8 cellular contexts compared by ENCODE assay signal in the genomic region with DNA sequence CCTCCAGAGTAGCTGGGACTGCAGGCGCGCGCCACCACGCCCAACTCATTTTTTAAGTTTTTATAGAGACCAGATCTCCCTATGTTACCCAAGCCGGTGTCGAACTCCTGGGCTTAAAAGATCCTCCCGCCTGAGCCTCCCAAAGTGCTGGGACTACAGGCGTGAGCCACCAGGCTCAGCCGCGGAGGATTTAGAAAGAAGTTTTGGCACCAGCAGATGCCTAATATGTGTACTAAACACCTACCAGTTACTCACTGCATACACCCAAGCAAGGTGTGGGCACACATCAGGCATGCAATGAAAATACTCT. TPM values are rescaled to one million over a fixed set of nuclear protein-coding genes. Genes with fewer than 3 reads are reported as not detected.
A peak's percentile ranks its signal among the peaks of the same experiment; 100 is the strongest.
DNase-seq lines count a peak whose midpoint lies in the region; ATAC-seq, FAIRE-seq and TF ChIP-seq lines count a peak whose summit lies in the region.

No MANE protein-coding gene starts in this region.

- TF ChIP-seq EP300 in A549 (IDR thresholded peaks at IDR 0.05) = no peak

- H3K4me1 ChIP-seq in A549 (peaks cover 5% of the 10 kb centered on the region; the same call in 2 of the 3 replicates), HUES6 (ENCODE audit: control insufficient read depth, insufficient read depth, low read length) (no peaks in the 10 kb centered on the region), muscle layer of colon (ENCODE audit: insufficient read depth, low read length) (peaks cover 14% of the 10 kb centered on the region)

- no peak for ATAC-seq in A549
- no peak for ATAC-seq in HG03354 (IDR thresholded peaks at IDR 0.05; ENCODE audit: poor library complexity, severe bottlenecking, unreplicated experiment)
- no peak for ATAC-seq in HG03135 (IDR thresholded peaks at IDR 0.05; ENCODE audit: unreplicated experiment)

- no peak for FAIRE-seq in A549 (lab: Jason Lieb, UNC)

- H3K4me2 ChIP-seq in A549 = peak overlapping the region; percentile 94

- peaks cover 80% of the 10 kb centered on the region for H3K9me3 ChIP-seq in A549
- H3K9me3 ChIP-seq in HUES6 (ENCODE audit: control insufficient read depth, insufficient read depth, low read depth, low read length) = no peaks in the 10 kb centered on the region
- H3K9me3 ChIP-seq in muscle layer of colon (ENCODE audit: low read length) = no peaks in the 10 kb centered on the region

- H3K9ac ChIP-seq in HUES6 (ENCODE audit: low read length) = no peak overlapping the region
- H3K9ac ChIP-seq in muscle layer of colon (ENCODE audit: low read length) = peak overlapping the region; percentile 46

- CTCF ChIA-PET in A549 (lab: Yijun Ruan, JAX) = interaction anchor here (1.2 to 1.4 kb wide), 2 partner anchors 63 to 110 kb away, joined by 4 read pairs; partner anchors contain the start of gene ZNF566

- TF ChIP-seq RAD21 in A549 (conservative IDR thresholded peaks at IDR 0.05 in 1 of 2, IDR thresholded peaks at IDR 0.05 in 1 of 2) = no peak

- TF ChIP-seq POLR2A in A549 (IDR thresholded peaks at IDR 0.05; ENCODE audit: low read length) = no peak

- DNase-seq in A549 (ENCODE audit: low read depth in 1 of 2, low spot score in 1 of 2) = no peak
- DNase-seq in cardiac fibroblast (ENCODE audit: low read depth in 2 of 2) = no peak
- no peak for DNase-seq in NK-92 treated with Interleukin-12 subunit alpha and Interleukin-12 subunit beta, amount 100 ng/mL, for 24 hours (lab: John Stamatoyannopoulos, UW)
- DNase-seq in D341Med (ENCODE audit: low spot score) = no peak

- TF ChIP-seq CTCF in A549 (IDR thresholded peaks at IDR 0.05) (no peak), cardiac fibroblast (IDR thresholded peaks at IDR 0.05; ENCODE audit: low read depth, low read length) (no peak)

- H3K36me3 ChIP-seq in HUES6 (ENCODE audit: control insufficient read depth, insufficient read depth, low read length) (no peaks in the 10 kb centered on the region), muscle layer of colon (ENCODE audit: insufficient read depth, low read length) (no peaks in the 10 kb centered on the region)

- H3K27me3 ChIP-seq in HUES6 (ENCODE audit: control insufficient read depth, insufficient read depth, low read length) (no peaks in the 10 kb centered on the region), muscle layer of colon (ENCODE audit: control insufficient read depth in 1 of 2, insufficient read depth in 2 of 2, low read length in 2 of 2) (no peaks in the 10 kb centered on the region)

- 81% methylated on average over 10 of the region's 10 CpGs for WGBS in A549 (ENCODE audit: missing lambda C conversion rate)

- POLR2A ChIA-PET in A549 (lab: Yijun Ruan, JAX) = interaction anchor here (0.6 to 2.3 kb wide), 6 partner anchors 19 to 992 kb away, joined by 3 to 19 read pairs (median 8); partner anchors contain the start of genes ZNF146, ZNF260, ZNF461 and ZNF565

- peak overlapping the region; percentile 73 to 85 for H3K27ac ChIP-seq in A549
- no peak overlapping the region for H3K27ac ChIP-seq in HUES6 (ENCODE audit: low read depth, low read length)
- H3K27ac ChIP-seq in muscle layer of colon (ENCODE audit: low read depth, low read length) = no peak overlapping the region

- H3K4me3 ChIP-seq in A549 = peak overlapping the region; percentile 61
- H3K4me3 ChIP-seq in HUES6 (ENCODE audit: low read depth, low read length) = peak overlapping the region; percentile 84
- peak overlapping the region; percentile 88 to 90 for H3K4me3 ChIP-seq in cardiac fibroblast (replicated peaks in 1 of 2; ENCODE audit: low read depth in 2 of 2, low read length in 2 of 2)
- peak overlapping the region; percentile 79 to 81 for H3K4me3 ChIP-seq in muscle layer of colon (ENCODE audit: low read depth in 1 of 2, low read length in 2 of 2)

TF ChIP-seq in A549, 52 proteins besides CTCF, POLR2A, EP300 and RAD21:
- TF ChIP-seq, protein P1, sequence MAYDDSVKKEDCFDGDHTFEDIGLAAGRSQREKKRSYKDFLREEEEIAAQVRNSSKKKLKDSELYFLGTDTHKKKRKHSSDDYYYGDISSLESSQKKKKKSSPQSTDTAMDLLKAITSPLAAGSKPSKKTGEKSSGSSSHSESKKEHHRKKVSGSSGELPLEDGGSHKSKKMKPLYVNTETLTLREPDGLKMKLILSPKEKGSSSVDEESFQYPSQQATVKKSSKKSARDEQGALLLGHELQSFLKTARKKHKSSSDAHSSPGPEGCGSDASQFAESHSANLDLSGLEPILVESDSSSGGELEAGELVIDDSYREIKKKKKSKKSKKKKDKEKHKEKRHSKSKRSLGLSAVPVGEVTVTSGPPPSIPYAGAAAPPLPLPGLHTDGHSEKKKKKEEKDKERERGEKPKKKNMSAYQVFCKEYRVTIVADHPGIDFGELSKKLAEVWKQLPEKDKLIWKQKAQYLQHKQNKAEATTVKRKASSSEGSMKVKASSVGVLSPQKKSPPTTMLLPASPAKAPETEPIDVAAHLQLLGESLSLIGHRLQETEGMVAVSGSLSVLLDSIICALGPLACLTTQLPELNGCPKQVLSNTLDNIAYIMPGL (CRISPR knock-in tag; IDR thresholded peaks at IDR 0.05; ENCODE audit: borderline replicate concordance) = no peak
- no peak for TF ChIP-seq NFE2L2 (conservative IDR thresholded peaks at IDR 0.05; ENCODE audit: low read length)
- TF ChIP-seq SMC3 (IDR thresholded peaks at IDR 0.05) = no peak
- no peak for TF ChIP-seq KDM5A (IDR thresholded peaks at IDR 0.05)
- no peak for TF ChIP-seq HEYL (CRISPR knock-in tag; IDR thresholded peaks at IDR 0.05)
- TF ChIP-seq POLR2AphosphoS2 (conservative IDR thresholded peaks at IDR 0.05; ENCODE audit: low read length) = no peak
- no peak for TF ChIP-seq MAZ (IDR thresholded peaks at IDR 0.05; ENCODE audit: borderline replicate concordance, low read depth, low read length)
- no peak for TF ChIP-seq CBX2 (IDR thresholded peaks at IDR 0.05; ENCODE audit: borderline replicate concordance, low read depth)
- TF ChIP-seq ZFP36 (IDR thresholded peaks at IDR 0.05; ENCODE audit: borderline replicate concordance, partially characterized antibody) = no peak
- TF ChIP-seq GATA3 (IDR thresholded peaks at IDR 0.05; ENCODE audit: borderline replicate concordance) = no peak
- TF ChIP-seq, protein P2, sequence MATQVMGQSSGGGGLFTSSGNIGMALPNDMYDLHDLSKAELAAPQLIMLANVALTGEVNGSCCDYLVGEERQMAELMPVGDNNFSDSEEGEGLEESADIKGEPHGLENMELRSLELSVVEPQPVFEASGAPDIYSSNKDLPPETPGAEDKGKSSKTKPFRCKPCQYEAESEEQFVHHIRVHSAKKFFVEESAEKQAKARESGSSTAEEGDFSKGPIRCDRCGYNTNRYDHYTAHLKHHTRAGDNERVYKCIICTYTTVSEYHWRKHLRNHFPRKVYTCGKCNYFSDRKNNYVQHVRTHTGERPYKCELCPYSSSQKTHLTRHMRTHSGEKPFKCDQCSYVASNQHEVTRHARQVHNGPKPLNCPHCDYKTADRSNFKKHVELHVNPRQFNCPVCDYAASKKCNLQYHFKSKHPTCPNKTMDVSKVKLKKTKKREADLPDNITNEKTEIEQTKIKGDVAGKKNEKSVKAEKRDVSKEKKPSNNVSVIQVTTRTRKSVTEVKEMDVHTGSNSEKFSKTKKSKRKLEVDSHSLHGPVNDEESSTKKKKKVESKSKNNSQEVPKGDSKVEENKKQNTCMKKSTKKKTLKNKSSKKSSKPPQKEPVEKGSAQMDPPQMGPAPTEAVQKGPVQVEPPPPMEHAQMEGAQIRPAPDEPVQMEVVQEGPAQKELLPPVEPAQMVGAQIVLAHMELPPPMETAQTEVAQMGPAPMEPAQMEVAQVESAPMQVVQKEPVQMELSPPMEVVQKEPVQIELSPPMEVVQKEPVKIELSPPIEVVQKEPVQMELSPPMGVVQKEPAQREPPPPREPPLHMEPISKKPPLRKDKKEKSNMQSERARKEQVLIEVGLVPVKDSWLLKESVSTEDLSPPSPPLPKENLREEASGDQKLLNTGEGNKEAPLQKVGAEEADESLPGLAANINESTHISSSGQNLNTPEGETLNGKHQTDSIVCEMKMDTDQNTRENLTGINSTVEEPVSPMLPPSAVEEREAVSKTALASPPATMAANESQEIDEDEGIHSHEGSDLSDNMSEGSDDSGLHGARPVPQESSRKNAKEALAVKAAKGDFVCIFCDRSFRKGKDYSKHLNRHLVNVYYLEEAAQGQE (IDR thresholded peaks at IDR 0.05) = no peak

RNA-seq across cellular contexts. Expression of gene ZFP14, which starts 0.5 kb away (rescaled TPM):
- polyA plus RNA-seq in A549 (2011; rRNA removed) (5.8 and 7.1 TPM in 2 replicates), A549 (2017; fragmentation: RNase III; extraction: RNeasy Plus Mini Kit Qiagen cat#74134 plus additional on column Dnase treatment) (3.3 to 3.8 TPM (median 3.4 TPM) in 3 replicates)
- 1.2 and 1.3 TPM in 2 replicates for polyA plus RNA-seq in A549 (2012; cell fraction: cytosol; rRNA removed)
- polyA plus RNA-seq in A549 (2012; cell fraction: nucleus; rRNA removed) = 0.95 and 1.3 TPM in 2 replicates
- 4.6 and 4.7 TPM in 2 replicates for polyA minus RNA-seq in A549 (2011; rRNA and poly(A)+ RNA removed)

RNA-seq across cellular contexts. Expression of gene ZFP82, which starts 39.0 kb away (rescaled TPM):
- 5.9 and 6.7 TPM in 2 replicates for polyA plus RNA-seq in A549 (2011; rRNA removed)
- 0.91 and 1.2 TPM in 2 replicates for polyA plus RNA-seq in A549 (2012; cell fraction: cytosol; rRNA removed)
- polyA plus RNA-seq in A549 (2012; cell fraction: nucleus; rRNA removed) = 0.66 and 1.2 TPM in 2 replicates
- polyA plus RNA-seq in A549 (2017; fragmentation: RNase III; extraction: RNeasy Plus Mini Kit Qiagen cat#74134 plus additional on column Dnase treatment) = 3.1 to 3.7 TPM (median 3.7 TPM) in 3 replicates
- polyA minus RNA-seq in A549 (2011; rRNA and poly(A)+ RNA removed) = 4.1 and 4.2 TPM in 2 replicates

Comparison
In these comparisons a context has a peak if more than half of its experiments do, and no peak if none do; other contexts are left out.
1. H3K27ac ChIP-seq: peak in A549 (2 of 2); none in HUES6 (single experiment) and muscle layer of colon (single experiment).
2. Peak in every context shown above with its lines, with median percentiles within 50 percentile points of each other: H3K4me3 ChIP-seq.